Comparison of ENCODE assay signal across 11 cellular contexts in genomic region chr2:111226797-111227700, GRCh38.
DNase-seq lines count a peak whose midpoint lies in the region; ATAC-seq and TF ChIP-seq lines count a peak whose summit lies in the region.
"Had no signal": no experiment of that assay in that cellular context is flagged by ENCODE, and none has a peak within 500 bp of the region (broad histone marks: within the 10 kb centered on the region; RNA-seq: fewer than 3 reads in every experiment).

No MANE protein-coding gene starts in this region.

- H3K27ac ChIP-seq in left lung: no peak overlapping the region
- H3K27ac ChIP-seq in CD4-positive, alpha-beta T cell (ENCODE audit: low read depth, low read length): no peak overlapping the region

- POLR2A ChIA-PET in CD4-positive, alpha-beta T cell (lab: Charles Lee): no interaction called here

- no peaks in the 10 kb centered on the region for H3K4me1 Mint-ChIP-seq in CD4-positive, alpha-beta T cell (ENCODE audit: low read depth)
- H3K4me1 Mint-ChIP-seq: neural crest cell had no signal

- intact Hi-C loops in left lung (cut with DNase I): no loop called here
- intact Hi-C loops in CD4-positive, alpha-beta T cell (cut with DNase I, micrococcal nuclease): no loop called here

- H3K4me1 ChIP-seq in left lung: peaks cover 0 to 5% of the 10 kb centered on the region in 2 donors

- no peak overlapping the region for H3K27ac Mint-ChIP-seq in CD4-positive, alpha-beta T cell
- H3K27ac Mint-ChIP-seq: activated CD8-positive, alpha-beta T cell treated with anti-CD3 and anti-CD28 coated beads for 36 hours had no signal

- ATAC-seq in left lung (peak; percentile 29), GM21786 (IDR thresholded peaks at IDR 0.05; ENCODE audit: unreplicated experiment) (no peak), GM18870 (IDR thresholded peaks at IDR 0.05; ENCODE audit: unreplicated experiment) (no peak)
- ATAC-seq in CD4-positive, alpha-beta T cell (ENCODE audit: poor library complexity): no peak
- ATAC-seq: activated CD8-positive, alpha-beta T cell treated with anti-CD3 and anti-CD28 coated beads for 36 hours had no signal

- in situ Hi-C loops in KBM-7 (cut with MboI; ENCODE audit: low pct_unique_long_range_greater_than_20kb, low sequenced_read_pairs): no loop called here

- peaks cover 0 to 6% of the 10 kb centered on the region in 2 donors for H3K27me3 ChIP-seq in left lung
- H3K27me3 ChIP-seq in CD4-positive, alpha-beta T cell (ENCODE audit: control insufficient read depth, insufficient read depth, low read length): no peaks in the 10 kb centered on the region

- CTCF ChIA-PET in CD4-positive, alpha-beta T cell (lab: Charles Lee): no interaction called here

- H3K27me3 Mint-ChIP-seq in CD4-positive, alpha-beta T cell: peaks cover 19% of the 10 kb centered on the region

- no peak for TF ChIP-seq CTCF in left lung (IDR thresholded peaks at IDR 0.05)
- no peak for TF ChIP-seq CTCF in CD4-positive, alpha-beta T cell (IDR thresholded peaks at IDR 0.05)

- H3K36me3 ChIP-seq in left lung: no peaks in the 10 kb centered on the region

- no peak overlapping the region for H3K4me3 ChIP-seq in left lung

- DNase-seq in DMS79 treated with DMSO at 0.1 percent for 48 hours (lab: John Stamatoyannopoulos, UW): peak; percentile 16
- peak; percentile 85 for DNase-seq in KBM-7
- DNase-seq in amniotic epithelial cell (ENCODE audit: low read depth): peak; percentile 37
- DNase-seq in left lung: no peak
- DNase-seq in CD4-positive, alpha-beta T cell: no peak
- no peak for DNase-seq in NCI-H2107 (lab: John Stamatoyannopoulos, UW)
- DNase-seq: activated CD8-positive, alpha-beta T cell treated with anti-CD3 and anti-CD28 coated beads for 36 hours; NCI-H69 had no signal

- no peak overlapping the region for H3K4me3 Mint-ChIP-seq in CD4-positive, alpha-beta T cell
- H3K4me3 Mint-ChIP-seq: activated CD8-positive, alpha-beta T cell treated with anti-CD3 and anti-CD28 coated beads for 36 hours; neural crest cell had no signal

- no peaks in the 10 kb centered on the region for H3K36me3 Mint-ChIP-seq in CD4-positive, alpha-beta T cell (ENCODE audit: low read depth)

- H3K9me3 Mint-ChIP-seq in CD4-positive, alpha-beta T cell: peaks cover 14% of the 10 kb centered on the region

- peaks cover 0 to 21% of the 10 kb centered on the region in 2 donors for H3K9me3 ChIP-seq in left lung
- H3K9me3 ChIP-seq in CD4-positive, alpha-beta T cell (ENCODE audit: control insufficient read depth, low read length): no peaks in the 10 kb centered on the region

Comparison
In these comparisons a context has a peak if more than half of its experiments do, and no peak if none do; other contexts are left out.
1. DNase-seq: peak in DMS79 treated with DMSO at 0.1 percent for 48 hours (single experiment), KBM-7 (single experiment) and amniotic epithelial cell (single experiment); none in left lung (0 of 2), CD4-positive, alpha-beta T cell (0 of 10) and NCI-H2107 (single experiment).